ENCODE assay signal across 16 cellular contexts in genomic region chr1:242886137-242886536, GRCh38.
DNase-seq lines count a peak whose midpoint lies in the region; ATAC-seq and TF ChIP-seq lines count a peak whose summit lies in the region.
"Had no signal": no experiment of that assay in that cellular context is flagged by ENCODE, and none has a peak within 500 bp of the region (broad histone marks: within the 10 kb centered on the region; RNA-seq: fewer than 3 reads in every experiment).

No MANE protein-coding gene starts in this region.

- peaks cover 8% of the 10 kb centered on the region for H3K27me3 ChIP-seq in transverse colon

- no peak overlapping the region for H3K4me3 ChIP-seq in transverse colon
- H3K4me3 ChIP-seq: thoracic aorta had no signal

- no peaks in the 10 kb centered on the region for H3K9me3 ChIP-seq in transverse colon
- H3K9me3 ChIP-seq: thoracic aorta had no signal

- no peak for TF ChIP-seq EP300 in transverse colon (IDR thresholded peaks at IDR 0.05; ENCODE audit: low read depth)

- TF ChIP-seq POLR2A in transverse colon (IDR thresholded peaks at IDR 0.05), result no peak

- no peak overlapping the region for H3K27ac Mint-ChIP-seq in activated T-helper 17 cell treated with anti-CD3 and anti-CD28 coated beads, Interleukin-2, amount 50 U/mL, for 72 hours
- H3K27ac Mint-ChIP-seq: H9, WTC11 had no signal

- no peak for TF ChIP-seq CTCF in transverse colon (IDR thresholded peaks at IDR 0.05)

- H3K9me3 Mint-ChIP-seq in activated T-helper 17 cell treated with anti-CD3 and anti-CD28 coated beads, Interleukin-2, amount 50 U/mL, for 72 hours, result peaks cover 3% of the 10 kb centered on the region
- H3K9me3 Mint-ChIP-seq: H9, WTC11 had no signal

- peak; percentile 16 for DNase-seq in transverse colon
- DNase-seq in NCI-H1694 treated with DMSO at 0.1 percent for 48 hours (lab: John Stamatoyannopoulos, UW), result no peak
- DNase-seq in activated CD4-positive, alpha-beta T cell treated with anti-CD3 and anti-CD28 coated beads for 1 hour, result no peak
- DNase-seq in activated effector memory CD4-positive, alpha-beta T cell treated with anti-CD3 and anti-CD28 coated beads, Interleukin-2, amount 50 U/mL, for 16 hours, result no peak
- DNase-seq: activated T-cell treated with anti-CD3 and anti-CD28 coated beads, Interleukin-2, amount 50 U/mL, for 48 hours; COR-L47; glutamatergic neuron; H9; left ventricle myocardium superior; NCI-H1436 treated with DMSO at 0.1 percent for 48 hours had no signal

- H3K4me1 Mint-ChIP-seq in activated T-helper 17 cell treated with anti-CD3 and anti-CD28 coated beads, Interleukin-2, amount 50 U/mL, for 72 hours, result no peaks in the 10 kb centered on the region

- no peaks in the 10 kb centered on the region for H3K36me3 ChIP-seq in transverse colon
- H3K36me3 ChIP-seq: thoracic aorta had no signal

- intact Hi-C loops in transverse colon (cut with DNase I; ENCODE audit: low total_unique reads), result no loop called here

- H3K27me3 Mint-ChIP-seq in activated T-helper 17 cell treated with anti-CD3 and anti-CD28 coated beads, Interleukin-2, amount 50 U/mL, for 72 hours, result peaks cover 6% of the 10 kb centered on the region

- ATAC-seq in GM19324 (IDR thresholded peaks at IDR 0.05; ENCODE audit: low FRiP score, unreplicated experiment) (peak; percentile 91), HG02623 (IDR thresholded peaks at IDR 0.05; ENCODE audit: unreplicated experiment) (peak; percentile 87), HG03432 (IDR thresholded peaks at IDR 0.05; ENCODE audit: unreplicated experiment) (peak; percentile 90)
- no peak for ATAC-seq in activated T-helper 17 cell treated with anti-CD3 and anti-CD28 coated beads, Interleukin-2, amount 50 U/mL, for 72 hours (replicated peaks)
- ATAC-seq: left ventricle myocardium superior, WTC11 had no signal

- H3K36me3 Mint-ChIP-seq in activated T-helper 17 cell treated with anti-CD3 and anti-CD28 coated beads, Interleukin-2, amount 50 U/mL, for 72 hours (ENCODE audit: low read depth), result no peaks in the 10 kb centered on the region
- H3K36me3 Mint-ChIP-seq: WTC11 had no signal

- H3K27ac ChIP-seq in transverse colon, result no peak overlapping the region
- H3K27ac ChIP-seq: thoracic aorta had no signal

- in situ Hi-C loops in transverse colon (cut with MboI; ENCODE audit: low pct_ligation_motif_present in 1 of 4, low pct_unique_long_range_greater_than_20kb in 1 of 4, low sequenced_read_pairs in 3 of 4), result no loop called here

- H3K4me3 Mint-ChIP-seq in activated T-helper 17 cell treated with anti-CD3 and anti-CD28 coated beads, Interleukin-2, amount 50 U/mL, for 72 hours, result no peak overlapping the region
- H3K4me3 Mint-ChIP-seq: H9, WTC11 had no signal

- WGBS in transverse colon (ENCODE audit: low coverage in 1 of 2), 2 donors, result 9% methylated on average over 2 of the region's 2 CpGs; no CpG with 5 or more reads in 1 of the 2 donors

- H3K4me1 ChIP-seq in transverse colon, result peaks cover 0 to 6% (median 0%) of the 10 kb centered on the region in 4 donors
